ENCODE assay signal across 28 cellular contexts in genomic region chr12:13889913-13890312, GRCh38.
"Had no signal": no experiment of that assay in that cellular context is flagged by ENCODE, and none has a peak within 500 bp of the region (broad histone marks: within the 10 kb centered on the region; RNA-seq: fewer than 3 reads in every experiment).

No MANE protein-coding gene starts in this region.

- H3K27ac ChIP-seq: colonic mucosa, epithelial cell of prostate, gastrocnemius medialis, left lung, neutrophil, pancreas, prostate gland, right atrium auricular region, testis, tibial artery, upper lobe of left lung, uterus had no signal

- ATAC-seq: esophagus mucosa; gastrocnemius medialis; left lung; naive thymus-derived CD4-positive, alpha-beta T cell; pancreas; sciatic nerve; stimulated activated naive CD8-positive, alpha-beta T cell treated with anti-CD3 and anti-CD28 coated beads, Interleukin-15, Interleukin-2, amounts not matched to agents 100 U/mL and 50 U/mL, for 24 hours had no signal

- H3K4me3 ChIP-seq: colonic mucosa, gastrocnemius medialis, left lung, pancreas, prostate gland, right atrium auricular region, smooth muscle cell, testis, tibial artery, upper lobe of left lung, uterus had no signal

- H3K4me1 ChIP-seq: colonic mucosa, gastrocnemius medialis, left lung, pancreas, prostate gland, right atrium auricular region, testis, tibial artery, upper lobe of left lung, uterus had no signal

- H3K36me3 ChIP-seq: colonic mucosa, gastrocnemius medialis, left lung, neutrophil, pancreas, prostate gland, right atrium auricular region, tibial artery, upper lobe of left lung, uterus had no signal

- DNase-seq: colonic mucosa; effector CD8-positive, alpha-beta T cell; foreskin fibroblast; gastrocnemius medialis; head of caudate nucleus; left lung; mammary epithelial cell; mesendoderm; midbrain; naive thymus-derived CD4-positive, alpha-beta T cell; pancreas; stimulated activated CD4-positive, alpha-beta T cell treated with anti-CD3 and anti-CD28 coated beads, Interleukin-12 subunit alpha, Interleukin-12 subunit beta, amount 100 ng/mL, for 4 hours; stimulated activated CD4-positive, alpha-beta T cell treated with anti-CD3 and anti-CD28 coated beads, Interleukin-1b, Interleukin-23, amount 100 ng/mL, for 48 hours; stimulated activated CD4-positive, alpha-beta T cell treated with anti-CD3 and anti-CD28 coated beads, Interleukin-4, amount 100 ng/mL, for 1 hour; stimulated activated CD8-positive, alpha-beta memory T cell treated with anti-CD3 and anti-CD28 coated beads, Interleukin-4, amount 100 ng/mL, for 48 hours; stimulated activated naive CD8-positive, alpha-beta T cell treated with anti-CD3 and anti-CD28 coated beads, Interleukin-15, Interleukin-2, amounts not matched to agents 100 U/mL and 50 U/mL, for 24 hours; substantia nigra; testis; tibial artery; upper lobe of left lung; uterus had no signal

- H3K4me2 ChIP-seq: smooth muscle cell had no signal

- H3K9me3 ChIP-seq: colonic mucosa, gastrocnemius medialis, left lung, neutrophil, pancreas, prostate gland, right atrium auricular region, testis, tibial artery, upper lobe of left lung, uterus had no signal

- H3K27me3 ChIP-seq: colonic mucosa, gastrocnemius medialis, left lung, neutrophil, pancreas, right atrium auricular region, testis, upper lobe of left lung, uterus had no signal
